Comparison of ENCODE assay signal across 15 cellular contexts in the genomic region with DNA sequence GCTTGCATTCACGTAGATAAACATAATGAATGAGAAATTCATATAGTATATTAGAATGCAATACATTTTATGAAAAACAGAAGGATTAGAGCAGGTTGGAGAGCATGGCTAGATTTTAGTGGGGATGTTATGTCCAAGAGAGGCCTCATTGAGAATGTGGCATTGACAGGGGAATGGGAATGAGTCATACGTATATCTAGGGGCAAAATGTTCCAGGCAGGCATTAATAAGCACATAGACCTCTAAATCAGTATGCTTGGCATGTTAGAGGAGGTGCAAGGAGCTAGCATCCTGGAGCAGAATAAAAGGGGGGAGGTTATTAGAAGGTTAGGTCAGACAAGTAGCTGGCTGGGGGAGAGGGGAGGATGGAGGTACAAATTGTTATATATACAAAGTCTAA.
DNase-seq lines count a peak whose midpoint lies in the region; ATAC-seq and TF ChIP-seq lines count a peak whose summit lies in the region.
"Had no signal": no experiment of that assay in that cellular context is flagged by ENCODE, and none has a peak within 500 bp of the region (broad histone marks: within the 10 kb centered on the region; RNA-seq: fewer than 3 reads in every experiment).

No MANE protein-coding gene starts in this region.

- no peaks in the 10 kb centered on the region for H4K20me1 ChIP-seq in SK-N-SH (ENCODE audit: insufficient read depth)

- peaks cover 13% of the 10 kb centered on the region for H3K9me3 Mint-ChIP-seq in activated CD8-positive, alpha-beta T cell treated with anti-CD3 and anti-CD28 coated beads for 36 hours

- WGBS in SK-N-SH (ENCODE audit: low lambda C conversion rate) = 64% methylated on average over 2 of the region's 2 CpGs

- POLR2A ChIA-PET in SK-N-SH (lab: Yijun Ruan, JAX) = no interaction called here
- POLR2A ChIA-PET in activated CD8-positive, alpha-beta T cell treated with anti-CD3 and anti-CD28 coated beads for 36 hours (lab: Charles Lee) = no interaction called here

- CTCF ChIA-PET in SK-N-SH (lab: Yijun Ruan, JAX) = no interaction called here
- CTCF ChIA-PET in activated CD8-positive, alpha-beta T cell treated with anti-CD3 and anti-CD28 coated beads for 36 hours (lab: Charles Lee) = no interaction called here

- no peak overlapping the region for H2AFZ ChIP-seq in SK-N-SH (ENCODE audit: low read depth)

- no peak for ATAC-seq in HG03469 (IDR thresholded peaks at IDR 0.05; ENCODE audit: unreplicated experiment)
- no peak for ATAC-seq in activated CD8-positive, alpha-beta T cell treated with anti-CD3 and anti-CD28 coated beads for 36 hours

- H3K36me3 ChIP-seq in SK-N-SH (replicated peaks in 1 of 2; ENCODE audit: control insufficient read depth in 1 of 2, insufficient read depth in 2 of 2, low read length in 1 of 2) = no peaks in the 10 kb centered on the region
- H3K36me3 ChIP-seq: SJCRH30 had no signal

- DNase-seq in HCEC 1CT = peak; percentile 41
- DNase-seq in SK-N-SH = no peak
- peak; percentile 8 for DNase-seq in fibroblast of pulmonary artery (ENCODE audit: low read depth)
- DNase-seq in retinal pigment epithelial cell (ENCODE audit: low read depth) = peak; percentile 43
- DNase-seq in activated CD8-positive, alpha-beta T cell treated with anti-CD3 and anti-CD28 coated beads for 36 hours = no peak
- no peak for DNase-seq in NCI-H1417 (lab: John Stamatoyannopoulos, UW)
- DNase-seq: AML-193, DMS53, GDM1, NCI-H146, NCI-H2107, NCI-H345, NCI-H526 treated with DMSO at 0.1 percent for 48 hours, SJCRH30 had no signal

- no peak overlapping the region for H3K4me2 ChIP-seq in SK-N-SH

- no peak overlapping the region for H3K27ac ChIP-seq in SK-N-SH (ENCODE audit: low read depth in 2 of 2, low read length in 1 of 2)
- H3K27ac ChIP-seq: SJCRH30 had no signal

- no peak for TF ChIP-seq RAD21 in SK-N-SH (IDR thresholded peaks at IDR 0.05; ENCODE audit: low read length)

- no peak overlapping the region for H3K27ac Mint-ChIP-seq in activated CD8-positive, alpha-beta T cell treated with anti-CD3 and anti-CD28 coated beads for 36 hours

- TF ChIP-seq CTCF in SK-N-SH (IDR thresholded peaks at IDR 0.05) = no peak
- no peak for TF ChIP-seq CTCF in fibroblast of pulmonary artery (IDR thresholded peaks at IDR 0.05; ENCODE audit: low read length, missing control alignments)
- no peak for TF ChIP-seq CTCF in retinal pigment epithelial cell (conservative IDR thresholded peaks at IDR 0.05; ENCODE audit: low read depth, low read length)
- TF ChIP-seq CTCF in activated CD8-positive, alpha-beta T cell treated with anti-CD3 and anti-CD28 coated beads for 36 hours (IDR thresholded peaks at IDR 0.05) = no peak

- no peaks in the 10 kb centered on the region for H3F3A ChIP-seq in SK-N-SH (replicated peaks; ENCODE audit: insufficient read depth)

- H3K4me3 ChIP-seq in SK-N-SH (ENCODE audit: low read depth in 2 of 2, low read length in 1 of 2) = no peak overlapping the region
- H3K4me3 ChIP-seq in fibroblast of pulmonary artery (replicated peaks; ENCODE audit: low read depth, low read length) = no peak overlapping the region
- no peak overlapping the region for H3K4me3 ChIP-seq in retinal pigment epithelial cell (ENCODE audit: low read length)
- H3K4me3 ChIP-seq: SJCRH30 had no signal

- H3K4me1 ChIP-seq in SK-N-SH (ENCODE audit: control insufficient read depth in 1 of 2, insufficient read depth in 2 of 2, low read depth in 1 of 2, low read length in 1 of 2) = no peaks in the 10 kb centered on the region; a peak in 1 of 4 replicates

- no peaks in the 10 kb centered on the region for H3K79me2 ChIP-seq in SK-N-SH (ENCODE audit: insufficient read depth)

- no peaks in the 10 kb centered on the region for H3K4me1 Mint-ChIP-seq in activated CD8-positive, alpha-beta T cell treated with anti-CD3 and anti-CD28 coated beads for 36 hours (ENCODE audit: low read depth)

- intact Hi-C loops in activated CD8-positive, alpha-beta T cell treated with anti-CD3 and anti-CD28 coated beads for 36 hours (cut with micrococcal nuclease) = no loop called here

- H3K9me3 ChIP-seq in SK-N-SH = no peaks in the 10 kb centered on the region

- TF ChIP-seq EP300 in SK-N-SH (IDR thresholded peaks at IDR 0.05; ENCODE audit: borderline replicate concordance in 1 of 2, low read depth in 1 of 2, low read length in 1 of 2) = 0 out of 4 replicates have a peak, but pooled peaks of 1 of the 2 experiments have one; percentile 31

- H3K27me3 ChIP-seq in SK-N-SH (ENCODE audit: insufficient read depth) = no peaks in the 10 kb centered on the region
- H3K27me3 ChIP-seq: SJCRH30 had no signal

- H3K27me3 Mint-ChIP-seq in activated CD8-positive, alpha-beta T cell treated with anti-CD3 and anti-CD28 coated beads for 36 hours = no peaks in the 10 kb centered on the region

- H3K4me3 Mint-ChIP-seq in activated CD8-positive, alpha-beta T cell treated with anti-CD3 and anti-CD28 coated beads for 36 hours = no peak overlapping the region

- H3K9me2 ChIP-seq in SK-N-SH = no peaks in the 10 kb centered on the region

- no peak overlapping the region for H3K9ac ChIP-seq in SK-N-SH

- H3K36me3 Mint-ChIP-seq in activated CD8-positive, alpha-beta T cell treated with anti-CD3 and anti-CD28 coated beads for 36 hours (ENCODE audit: low read depth) = no peaks in the 10 kb centered on the region

TF ChIP-seq in SK-N-SH, 30 proteins besides CTCF, POLR2A, EP300 and RAD21 (continues in another document):
- TF ChIP-seq FOSL2 (IDR thresholded peaks at IDR 0.05; ENCODE audit: borderline replicate concordance, low read depth) (peak; percentile 50; the same call in 1 of the 2 replicates), FOXM1 (IDR thresholded peaks at IDR 0.05; ENCODE audit: low read depth) (no peak), TCF12 (IDR thresholded peaks at IDR 0.05) (peak; percentile 36; the same call in 1 of the 2 replicates), FOXJ3 (CRISPR knock-in tag; IDR thresholded peaks at IDR 0.05) (no peak), JUND (IDR thresholded peaks at IDR 0.05) (peak; percentile 45; the same call in 1 of the 2 replicates), SIN3A (IDR thresholded peaks at IDR 0.05; ENCODE audit: borderline replicate concordance, low read depth, low read length) (no peak), TAF1 (IDR thresholded peaks at IDR 0.05; ENCODE audit: borderline replicate concordance, low read depth, low read length) (no peak), RFX5 (IDR thresholded peaks at IDR 0.05; ENCODE audit: low read length) (no peak), RXRA (IDR thresholded peaks at IDR 0.05; ENCODE audit: borderline replicate concordance, low read depth) (no peak)
- TF ChIP-seq, protein P1, sequence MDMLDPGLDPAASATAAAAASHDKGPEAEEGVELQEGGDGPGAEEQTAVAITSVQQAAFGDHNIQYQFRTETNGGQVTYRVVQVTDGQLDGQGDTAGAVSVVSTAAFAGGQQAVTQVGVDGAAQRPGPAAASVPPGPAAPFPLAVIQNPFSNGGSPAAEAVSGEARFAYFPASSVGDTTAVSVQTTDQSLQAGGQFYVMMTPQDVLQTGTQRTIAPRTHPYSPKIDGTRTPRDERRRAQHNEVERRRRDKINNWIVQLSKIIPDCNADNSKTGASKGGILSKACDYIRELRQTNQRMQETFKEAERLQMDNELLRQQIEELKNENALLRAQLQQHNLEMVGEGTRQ (IDR thresholded peaks at IDR 0.05; ENCODE audit: borderline replicate concordance, low read depth, low read length) = no peak
- TF ChIP-seq, protein P2, sequence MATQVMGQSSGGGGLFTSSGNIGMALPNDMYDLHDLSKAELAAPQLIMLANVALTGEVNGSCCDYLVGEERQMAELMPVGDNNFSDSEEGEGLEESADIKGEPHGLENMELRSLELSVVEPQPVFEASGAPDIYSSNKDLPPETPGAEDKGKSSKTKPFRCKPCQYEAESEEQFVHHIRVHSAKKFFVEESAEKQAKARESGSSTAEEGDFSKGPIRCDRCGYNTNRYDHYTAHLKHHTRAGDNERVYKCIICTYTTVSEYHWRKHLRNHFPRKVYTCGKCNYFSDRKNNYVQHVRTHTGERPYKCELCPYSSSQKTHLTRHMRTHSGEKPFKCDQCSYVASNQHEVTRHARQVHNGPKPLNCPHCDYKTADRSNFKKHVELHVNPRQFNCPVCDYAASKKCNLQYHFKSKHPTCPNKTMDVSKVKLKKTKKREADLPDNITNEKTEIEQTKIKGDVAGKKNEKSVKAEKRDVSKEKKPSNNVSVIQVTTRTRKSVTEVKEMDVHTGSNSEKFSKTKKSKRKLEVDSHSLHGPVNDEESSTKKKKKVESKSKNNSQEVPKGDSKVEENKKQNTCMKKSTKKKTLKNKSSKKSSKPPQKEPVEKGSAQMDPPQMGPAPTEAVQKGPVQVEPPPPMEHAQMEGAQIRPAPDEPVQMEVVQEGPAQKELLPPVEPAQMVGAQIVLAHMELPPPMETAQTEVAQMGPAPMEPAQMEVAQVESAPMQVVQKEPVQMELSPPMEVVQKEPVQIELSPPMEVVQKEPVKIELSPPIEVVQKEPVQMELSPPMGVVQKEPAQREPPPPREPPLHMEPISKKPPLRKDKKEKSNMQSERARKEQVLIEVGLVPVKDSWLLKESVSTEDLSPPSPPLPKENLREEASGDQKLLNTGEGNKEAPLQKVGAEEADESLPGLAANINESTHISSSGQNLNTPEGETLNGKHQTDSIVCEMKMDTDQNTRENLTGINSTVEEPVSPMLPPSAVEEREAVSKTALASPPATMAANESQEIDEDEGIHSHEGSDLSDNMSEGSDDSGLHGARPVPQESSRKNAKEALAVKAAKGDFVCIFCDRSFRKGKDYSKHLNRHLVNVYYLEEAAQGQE (IDR thresholded peaks at IDR 0.05; ENCODE audit: low read depth, low read length) = no peak
- TF ChIP-seq, protein P3, sequence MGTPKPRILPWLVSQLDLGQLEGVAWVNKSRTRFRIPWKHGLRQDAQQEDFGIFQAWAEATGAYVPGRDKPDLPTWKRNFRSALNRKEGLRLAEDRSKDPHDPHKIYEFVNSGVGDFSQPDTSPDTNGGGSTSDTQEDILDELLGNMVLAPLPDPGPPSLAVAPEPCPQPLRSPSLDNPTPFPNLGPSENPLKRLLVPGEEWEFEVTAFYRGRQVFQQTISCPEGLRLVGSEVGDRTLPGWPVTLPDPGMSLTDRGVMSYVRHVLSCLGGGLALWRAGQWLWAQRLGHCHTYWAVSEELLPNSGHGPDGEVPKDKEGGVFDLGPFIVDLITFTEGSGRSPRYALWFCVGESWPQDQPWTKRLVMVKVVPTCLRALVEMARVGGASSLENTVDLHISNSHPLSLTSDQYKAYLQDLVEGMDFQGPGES (IDR thresholded peaks at IDR 0.05; ENCODE audit: low read depth, low read length) = no peak
- TF ChIP-seq, protein P4, sequence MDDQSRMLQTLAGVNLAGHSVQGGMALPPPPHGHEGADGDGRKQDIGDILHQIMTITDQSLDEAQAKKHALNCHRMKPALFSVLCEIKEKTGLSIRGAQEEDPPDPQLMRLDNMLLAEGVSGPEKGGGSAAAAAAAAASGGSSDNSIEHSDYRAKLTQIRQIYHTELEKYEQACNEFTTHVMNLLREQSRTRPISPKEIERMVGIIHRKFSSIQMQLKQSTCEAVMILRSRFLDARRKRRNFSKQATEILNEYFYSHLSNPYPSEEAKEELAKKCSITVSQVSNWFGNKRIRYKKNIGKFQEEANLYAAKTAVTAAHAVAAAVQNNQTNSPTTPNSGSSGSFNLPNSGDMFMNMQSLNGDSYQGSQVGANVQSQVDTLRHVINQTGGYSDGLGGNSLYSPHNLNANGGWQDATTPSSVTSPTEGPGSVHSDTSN (IDR thresholded peaks at IDR 0.05) = peak; percentile 50

Comparison
In these comparisons a context has a peak if more than half of its experiments do, and no peak if none do; other contexts are left out.
1. DNase-seq: peak in HCEC 1CT (single experiment), fibroblast of pulmonary artery (single experiment) and retinal pigment epithelial cell (single experiment); none in SK-N-SH (single experiment), activated CD8-positive, alpha-beta T cell treated with anti-CD3 and anti-CD28 coated beads for 36 hours (single experiment) and NCI-H1417 (0 of 3).